17 cellular contexts compared by ENCODE assay signal in genomic region chr4:41715155-41715554, GRCh38. TPM values are rescaled to one million over a fixed set of nuclear protein-coding genes. Genes with fewer than 3 reads are reported as not detected.
A peak's percentile ranks its signal among the peaks of the same experiment; 100 is the strongest.
DNase-seq lines count a peak whose midpoint lies in the region; ATAC-seq and TF ChIP-seq lines count a peak whose summit lies in the region.
"Had no signal": no experiment of that assay in that cellular context is flagged by ENCODE, and none has a peak within 500 bp of the region (broad histone marks: within the 10 kb centered on the region; RNA-seq: fewer than 3 reads in every experiment).

No MANE protein-coding gene starts in this region.

- no peak overlapping the region for H2AFZ ChIP-seq in SK-N-SH (ENCODE audit: low read depth)

- no peaks in the 10 kb centered on the region for H3K79me2 ChIP-seq in SK-N-SH (ENCODE audit: insufficient read depth)

- no peak overlapping the region for H3K9ac ChIP-seq in SK-N-SH
- H3K9ac ChIP-seq: BLaER1 had no signal

- no peak overlapping the region for H3K4me3 ChIP-seq in SK-N-SH (ENCODE audit: low read depth in 2 of 2, low read length in 1 of 2)
- H3K4me3 ChIP-seq in ascending aorta: no peak overlapping the region
- H3K4me3 ChIP-seq: BLaER1 had no signal

- no peaks in the 10 kb centered on the region for H3K9me3 ChIP-seq in SK-N-SH
- H3K9me3 ChIP-seq in ascending aorta: no peaks in the 10 kb centered on the region
- H3K9me3 ChIP-seq: BE2C, BLaER1 had no signal

- 53% methylated on average over 1 of the region's 1 CpG for WGBS in SK-N-SH (ENCODE audit: low lambda C conversion rate)

- DNase-seq in SK-N-SH: no peak
- DNase-seq in DMS79 treated with DMSO at 0.1 percent for 48 hours (lab: John Stamatoyannopoulos, UW): peak; percentile 3
- no peak for DNase-seq in ascending aorta (ENCODE audit: low spot score in 2 of 2)
- no peak for DNase-seq in activated naive CD8-positive, alpha-beta T cell treated with anti-CD3 and anti-CD28 coated beads, Interleukin-2, amount 50 U/mL, for 24 hours
- DNase-seq: 8988T; ACHN; BE2C; C1 segment of cervical spinal cord; CD4-positive, alpha-beta memory T cell; CD4-positive, CD25-positive, alpha-beta regulatory T cell; CD8-positive, alpha-beta memory T cell; COR-L47; GF-D8 had no signal

- peaks cover 4% of the 10 kb centered on the region for H3K27me3 Mint-ChIP-seq in activated naive CD8-positive, alpha-beta T cell treated with anti-CD3 and anti-CD28 coated beads, Interleukin-2, amount 50 U/mL, for 24 hours
- H3K27me3 Mint-ChIP-seq: CD4-positive, CD25-positive, alpha-beta regulatory T cell had no signal

- no peaks in the 10 kb centered on the region for H3K4me1 Mint-ChIP-seq in activated naive CD8-positive, alpha-beta T cell treated with anti-CD3 and anti-CD28 coated beads, Interleukin-2, amount 50 U/mL, for 24 hours
- H3K4me1 Mint-ChIP-seq: CD14-positive monocyte; CD4-positive, alpha-beta memory T cell; CD4-positive, CD25-positive, alpha-beta regulatory T cell; CD8-positive, alpha-beta memory T cell had no signal

- POLR2A ChIA-PET in SK-N-SH (lab: Yijun Ruan, JAX): no interaction called here

- no peak overlapping the region for H3K4me3 Mint-ChIP-seq in activated naive CD8-positive, alpha-beta T cell treated with anti-CD3 and anti-CD28 coated beads, Interleukin-2, amount 50 U/mL, for 24 hours
- H3K4me3 Mint-ChIP-seq: CD14-positive monocyte; CD4-positive, alpha-beta memory T cell; CD4-positive, CD25-positive, alpha-beta regulatory T cell; CD8-positive, alpha-beta memory T cell had no signal

- H3K27me3 ChIP-seq in SK-N-SH (ENCODE audit: insufficient read depth) (no peaks in the 10 kb centered on the region), ascending aorta (no peaks in the 10 kb centered on the region)
- H3K27me3 ChIP-seq: BE2C, BLaER1 had no signal

- H3F3A ChIP-seq in SK-N-SH (replicated peaks; ENCODE audit: insufficient read depth): peaks cover 6% of the 10 kb centered on the region

- no peak overlapping the region for H3K27ac Mint-ChIP-seq in activated naive CD8-positive, alpha-beta T cell treated with anti-CD3 and anti-CD28 coated beads, Interleukin-2, amount 50 U/mL, for 24 hours
- H3K27ac Mint-ChIP-seq: CD14-positive monocyte; CD4-positive, alpha-beta memory T cell; CD4-positive, CD25-positive, alpha-beta regulatory T cell; CD8-positive, alpha-beta memory T cell had no signal

- H3K4me1 ChIP-seq in SK-N-SH (ENCODE audit: control insufficient read depth in 1 of 2, insufficient read depth in 2 of 2, low read depth in 1 of 2, low read length in 1 of 2): no peaks in the 10 kb centered on the region; a peak in 2 of 4 replicates
- no peaks in the 10 kb centered on the region for H3K4me1 ChIP-seq in ascending aorta
- H3K4me1 ChIP-seq: BLaER1 had no signal

- TF ChIP-seq CTCF in SK-N-SH (IDR thresholded peaks at IDR 0.05) (no peak), ascending aorta (IDR thresholded peaks at IDR 0.05) (no peak)

- H4K20me1 ChIP-seq in SK-N-SH (ENCODE audit: insufficient read depth): no peaks in the 10 kb centered on the region
- H4K20me1 ChIP-seq: BLaER1 had no signal

- no peak for TF ChIP-seq EP300 in SK-N-SH (IDR thresholded peaks at IDR 0.05; ENCODE audit: borderline replicate concordance in 1 of 2, low read depth in 1 of 2, low read length in 1 of 2)

- CTCF ChIA-PET in SK-N-SH (lab: Yijun Ruan, JAX): interaction anchor here (0.7 to 1.6 kb wide), 2 partner anchors 170 to 172 kb away, joined by 3 to 4 read pairs; no protein-coding TSS in a partner anchor

- no peaks in the 10 kb centered on the region for H3K9me2 ChIP-seq in SK-N-SH

- H3K36me3 ChIP-seq in SK-N-SH (replicated peaks in 1 of 2; ENCODE audit: control insufficient read depth in 1 of 2, insufficient read depth in 2 of 2, low read length in 1 of 2): no peaks in the 10 kb centered on the region
- H3K36me3 ChIP-seq in ascending aorta: no peaks in the 10 kb centered on the region
- H3K36me3 ChIP-seq: BE2C, BLaER1 had no signal

- no peak overlapping the region for H3K4me2 ChIP-seq in SK-N-SH
- H3K4me2 ChIP-seq: BLaER1 had no signal

- peak overlapping the region in 1 of 2 experiments; percentile 28; a peak in 2 of 4 replicates for H3K27ac ChIP-seq in SK-N-SH (ENCODE audit: low read depth in 2 of 2, low read length in 1 of 2)
- H3K27ac ChIP-seq in ascending aorta: no peak overlapping the region
- H3K27ac ChIP-seq: BLaER1 had no signal

- TF ChIP-seq RAD21 in SK-N-SH (IDR thresholded peaks at IDR 0.05; ENCODE audit: low read length): no peak

- no peaks in the 10 kb centered on the region for H3K36me3 Mint-ChIP-seq in activated naive CD8-positive, alpha-beta T cell treated with anti-CD3 and anti-CD28 coated beads, Interleukin-2, amount 50 U/mL, for 24 hours (ENCODE audit: low read depth)
- H3K36me3 Mint-ChIP-seq: CD14-positive monocyte; CD4-positive, alpha-beta memory T cell; CD4-positive, CD25-positive, alpha-beta regulatory T cell; CD8-positive, alpha-beta memory T cell had no signal

- intact Hi-C loops in ascending aorta (cut with DNase I): no loop called here

- H3K9me3 Mint-ChIP-seq in activated naive CD8-positive, alpha-beta T cell treated with anti-CD3 and anti-CD28 coated beads, Interleukin-2, amount 50 U/mL, for 24 hours: peaks cover 3% of the 10 kb centered on the region

- no peak for ATAC-seq in SK-N-SH treated with all-trans-retinoic acid at 6 μM for 48 hours
- no peak for ATAC-seq in activated naive CD8-positive, alpha-beta T cell treated with anti-CD3 and anti-CD28 coated beads, Interleukin-2, amount 50 U/mL, for 24 hours

TF ChIP-seq in SK-N-SH treated with all-trans-retinoic acid at 6 μM for 48 hours, 23 proteins besides CTCF, POLR2A, EP300 and RAD21 (continues in another document):
- peak; percentile 43; the same call in 1 of the 2 replicates for TF ChIP-seq TCF4 (CRISPR knock-in tag; IDR thresholded peaks at IDR 0.05; ENCODE audit: borderline replicate concordance)
- no peak for TF ChIP-seq ZNF70 (CRISPR knock-in tag; IDR thresholded peaks at IDR 0.05)
- peak; percentile 86 for TF ChIP-seq ISL1 (CRISPR knock-in tag; IDR thresholded peaks at IDR 0.05)
- peak; percentile 52; the same call in 1 of the 2 replicates for TF ChIP-seq TSHZ2 (CRISPR knock-in tag; IDR thresholded peaks at IDR 0.05)

TF ChIP-seq in SK-N-SH, 30 proteins besides CTCF, POLR2A, EP300 and RAD21:
- TF ChIP-seq MXI1 (IDR thresholded peaks at IDR 0.05; ENCODE audit: low read depth, low read length): no peak
- TF ChIP-seq JUND (IDR thresholded peaks at IDR 0.05): no peak
- no peak for TF ChIP-seq IRF3 (IDR thresholded peaks at IDR 0.05; ENCODE audit: low read depth, low read length)

RNA-seq across cellular contexts. Expression of gene PHOX2B, which starts 33.4 kb away (rescaled TPM):
- 0.95 and 2.2 TPM in 2 replicates for polyA plus RNA-seq in SK-N-SH (2012; rRNA removed)
- 2.2 and 4.3 TPM in 2 replicates for polyA plus RNA-seq in SK-N-SH (2012; cell fraction: cytosol; rRNA removed)
- 0.93 and 2.3 TPM in 2 replicates for polyA plus RNA-seq in SK-N-SH (2012; cell fraction: nucleus; rRNA removed)
- total RNA-seq in ascending aorta: not detected
- total RNA-seq: CD4-positive, alpha-beta memory T cell; CD4-positive, CD25-positive, alpha-beta regulatory T cell; CD8-positive, alpha-beta memory T cell had no signal
- polyA plus RNA-seq: AG04450; CD14-positive monocyte; CD4-positive, alpha-beta memory T cell; CD4-positive, CD25-positive, alpha-beta regulatory T cell; CD8-positive, alpha-beta memory T cell had no signal
